ENCODE assay signal across 8 cellular contexts in genomic region chr2:218034497-218035213, GRCh38.
DNase-seq lines count a peak whose midpoint lies in the region; ATAC-seq, FAIRE-seq and TF ChIP-seq lines count a peak whose summit lies in the region.
"Not testable (repeated sequence)": the region's sequence is repeated elsewhere in the genome, so short reads cannot be mapped to it uniquely, and the experiment has no call there.

No MANE protein-coding gene starts in this region.

- TF ChIP-seq CTCF in AG09309 (IDR thresholded peaks at IDR 0.05; ENCODE audit: control insufficient read depth, insufficient read depth, low read depth, low read length, missing control alignments) = peak; percentile 75

- not testable (repeated sequence) for DNase-seq in AG09309 (ENCODE audit: low read depth)
- peak; percentile 80 for DNase-seq in NCI-H2227 treated with DMSO at 0.1 percent for 48 hours (lab: John Stamatoyannopoulos, UW)
- DNase-seq in activated CD4-positive, CD25-positive, alpha-beta regulatory T cell treated with anti-CD3 and anti-CD28 coated beads, Interleukin-2, amount 50 U/mL, for 16 hours (ENCODE audit: low read depth, low spot score) = peak; percentile 44
- peak in 32 of 61 donors; percentile 6 to 80 (median 35) for DNase-seq in caudate nucleus (lab: John Stamatoyannopoulos, UW)
- DNase-seq in stimulated activated CD4-positive, alpha-beta T cell treated with anti-CD3 and anti-CD28 coated beads, Interleukin-15, amount 100 ng/mL, for 1 hour (ENCODE audit: low read depth in 1 of 2, low spot score in 1 of 2) = peak; percentile 26 to 40

- not testable (repeated sequence) for H3K27ac ChIP-seq in caudate nucleus (ENCODE audit: low read depth, low read length)

- not testable (repeated sequence) for H3K4me3 ChIP-seq in AG09309 (ENCODE audit: control insufficient read depth, low read depth, low read length)

- peak; percentile 69 for FAIRE-seq in islet of Langerhans (lab: Jason Lieb, UNC)

- ATAC-seq in GM19025 (IDR thresholded peaks at IDR 0.05; ENCODE audit: low read depth, unreplicated experiment) (peak; percentile 89), HG03139 (IDR thresholded peaks at IDR 0.05; ENCODE audit: unreplicated experiment) (peak; percentile 76)
